Comparison of ENCODE assay signal across 31 cellular contexts in the genomic region with DNA sequence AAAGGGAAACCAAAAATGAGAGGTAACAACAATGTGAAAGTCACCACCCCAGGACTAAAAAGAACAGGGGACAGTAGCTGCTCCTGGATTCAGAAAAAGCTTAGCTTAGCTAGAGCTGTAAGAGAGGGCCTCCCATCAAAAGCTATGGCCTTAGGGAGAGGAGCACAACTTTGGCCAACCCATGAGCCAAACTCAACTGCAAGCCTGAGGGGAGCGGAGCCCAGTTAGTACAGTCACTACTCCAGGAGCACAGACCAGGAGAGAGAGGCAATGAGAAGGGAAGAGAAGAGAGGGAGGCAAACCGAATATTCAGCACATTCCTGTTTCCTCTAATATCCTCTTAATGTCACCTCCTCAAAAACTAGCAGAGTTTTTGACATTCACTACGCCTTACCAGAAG.
"Had no signal": no experiment of that assay in that cellular context is flagged by ENCODE, and none has a peak within 500 bp of the region (broad histone marks: within the 10 kb centered on the region; RNA-seq: fewer than 3 reads in every experiment).

No MANE protein-coding gene starts in this region.

- H3K27me3 Mint-ChIP-seq: activated CD4-positive, alpha-beta memory T cell treated with anti-CD3 and anti-CD28 coated beads, Interleukin-2, amount 10 ng/mL, durations not matched to agents 7 days and 5 days; activated CD4-positive, alpha-beta T cell treated with anti-CD3 and anti-CD28 coated beads for 36 hours; activated CD4-positive, alpha-beta T cell treated with anti-CD3 and anti-CD28 coated beads, Interleukin-2, amount 10 ng/mL, durations not matched to agents 24 days and 14 days; activated naive CD4-positive, alpha-beta T cell treated with anti-CD3 and anti-CD28 coated beads, Interleukin-2, amount 10 ng/mL, durations not matched to agents 7 days and 5 days; activated naive CD8-positive, alpha-beta T cell treated with anti-CD3 and anti-CD28 coated beads, Interleukin-2, amount 10 ng/mL, durations not matched to agents 7 days and 5 days; activated T-cell treated with anti-CD3 and anti-CD28 coated beads, Interleukin-2, amount 50 U/mL, for 24 hours; brain had no signal

- H3K9me3 Mint-ChIP-seq: activated CD4-positive, alpha-beta T cell treated with anti-CD3 and anti-CD28 coated beads, Interleukin-2, amount 10 ng/mL, durations not matched to agents 24 days and 14 days had no signal

- DNase-seq: activated CD4-positive, alpha-beta memory T cell treated with anti-CD3 and anti-CD28 coated beads, Interleukin-2, amount 10 ng/mL, durations not matched to agents 7 days and 5 days; activated CD4-positive, alpha-beta T cell treated with anti-CD3 and anti-CD28 coated beads for 36 hours; activated CD4-positive, alpha-beta T cell treated with anti-CD3 and anti-CD28 coated beads, Interleukin-2, amount 10 ng/mL, durations not matched to agents 24 days and 14 days; activated CD4-positive, CD25-positive, alpha-beta regulatory T cell; activated CD4-positive, CD25-positive, alpha-beta regulatory T cell treated with anti-CD3 and anti-CD28 coated beads, Interleukin-2, amount 50 U/mL, for 72 hours; activated CD8-positive, alpha-beta memory T cell treated with anti-CD3 and anti-CD28 coated beads, Interleukin-2, amount 50 U/mL, for 48 hours; activated gamma-delta T cell; activated naive CD4-positive, alpha-beta T cell; activated naive CD4-positive, alpha-beta T cell treated with anti-CD3 and anti-CD28 coated beads, Interleukin-2, amount 10 ng/mL, durations not matched to agents 7 days and 5 days; activated naive CD8-positive, alpha-beta T cell treated with anti-CD3 and anti-CD28 coated beads, Interleukin-2, amount 10 ng/mL, durations not matched to agents 7 days and 5 days; activated T-cell treated with anti-CD3 and anti-CD28 coated beads for 4 hours; activated T-cell treated with anti-CD3 and anti-CD28 coated beads, Interleukin-2, amount 50 U/mL, for 24 hours; activated T-cell treated with anti-CD3 and anti-CD28 coated beads, Interleukin-2, amount 50 U/mL, for 72 hours; central memory CD4-positive, alpha-beta T cell; cerebellar nuclear complex; colonic mucosa; effector CD8-positive, alpha-beta T cell; esophagus squamous epithelium; foreskin melanocyte; heart right ventricle; T1000; WERI-Rb-1 had no signal

- H3K36me3 ChIP-seq: ascending aorta, breast epithelium, cardiac muscle cell, colonic mucosa, esophagus squamous epithelium, gastroesophageal sphincter, heart right ventricle, WERI-Rb-1 had no signal

- ATAC-seq: activated CD4-positive, alpha-beta T cell treated with anti-CD3 and anti-CD28 coated beads for 36 hours; activated naive CD4-positive, alpha-beta T cell treated with anti-CD3 and anti-CD28 coated beads, Interleukin-2, amount 50 U/mL, for 72 hours; activated T-cell treated with anti-CD3 and anti-CD28 coated beads, Interleukin-2, amount 50 U/mL, for 72 hours; gastroesophageal sphincter; heart right ventricle had no signal

- H3K36me3 Mint-ChIP-seq: activated naive CD4-positive, alpha-beta T cell treated with anti-CD3 and anti-CD28 coated beads, Interleukin-2, amount 10 ng/mL, durations not matched to agents 7 days and 5 days; activated naive CD8-positive, alpha-beta T cell treated with anti-CD3 and anti-CD28 coated beads, Interleukin-2, amount 10 ng/mL, durations not matched to agents 7 days and 5 days; brain had no signal

- H3K27ac Mint-ChIP-seq: activated CD4-positive, alpha-beta memory T cell treated with anti-CD3 and anti-CD28 coated beads, Interleukin-2, amount 10 ng/mL, durations not matched to agents 7 days and 5 days; activated CD4-positive, alpha-beta T cell treated with anti-CD3 and anti-CD28 coated beads for 36 hours; activated CD4-positive, alpha-beta T cell treated with anti-CD3 and anti-CD28 coated beads, Interleukin-2, amount 10 ng/mL, durations not matched to agents 24 days and 14 days; activated naive CD4-positive, alpha-beta T cell treated with anti-CD3 and anti-CD28 coated beads, Interleukin-2, amount 10 ng/mL, durations not matched to agents 7 days and 5 days; activated naive CD4-positive, alpha-beta T cell treated with anti-CD3 and anti-CD28 coated beads, Interleukin-2, amount 50 U/mL, for 72 hours; activated naive CD8-positive, alpha-beta T cell treated with anti-CD3 and anti-CD28 coated beads, Interleukin-2, amount 10 ng/mL, durations not matched to agents 7 days and 5 days; activated T-cell treated with anti-CD3 and anti-CD28 coated beads, Interleukin-2, amount 50 U/mL, for 24 hours; activated T-cell treated with anti-CD3 and anti-CD28 coated beads, Interleukin-2, amount 50 U/mL, for 72 hours; brain; T-helper 2 cell treated with Interferon-gamma antibody and Interleukin-4, amounts not matched to agents 5 μg/mL and 100 μg/mL, for 36 hours had no signal

- H3K4me3 ChIP-seq: ascending aorta, breast epithelium, cardiac muscle cell, colonic mucosa, esophagus squamous epithelium, gastroesophageal sphincter, heart right ventricle, hepatocyte had no signal

- H3K27me3 ChIP-seq: ascending aorta, breast epithelium, cardiac muscle cell, colonic mucosa, gastroesophageal sphincter, heart right ventricle, hepatocyte had no signal

- H3K27ac ChIP-seq: ascending aorta, breast epithelium, cardiac muscle cell, colonic mucosa, epithelial cell of prostate, esophagus squamous epithelium, gastroesophageal sphincter, heart right ventricle, hepatocyte, WERI-Rb-1 had no signal

- H3K4me1 ChIP-seq: ascending aorta, breast epithelium, colonic mucosa, esophagus squamous epithelium, gastroesophageal sphincter had no signal

- H3K4me3 Mint-ChIP-seq: activated CD4-positive, alpha-beta memory T cell treated with anti-CD3 and anti-CD28 coated beads, Interleukin-2, amount 10 ng/mL, durations not matched to agents 7 days and 5 days; activated CD4-positive, alpha-beta T cell treated with anti-CD3 and anti-CD28 coated beads for 36 hours; activated CD4-positive, alpha-beta T cell treated with anti-CD3 and anti-CD28 coated beads, Interleukin-2, amount 10 ng/mL, durations not matched to agents 24 days and 14 days; activated naive CD4-positive, alpha-beta T cell treated with anti-CD3 and anti-CD28 coated beads, Interleukin-2, amount 10 ng/mL, durations not matched to agents 7 days and 5 days; activated naive CD8-positive, alpha-beta T cell treated with anti-CD3 and anti-CD28 coated beads, Interleukin-2, amount 10 ng/mL, durations not matched to agents 7 days and 5 days; activated T-cell treated with anti-CD3 and anti-CD28 coated beads, Interleukin-2, amount 50 U/mL, for 24 hours; activated T-cell treated with anti-CD3 and anti-CD28 coated beads, Interleukin-2, amount 50 U/mL, for 72 hours; brain; T-helper 2 cell treated with Interferon-gamma antibody and Interleukin-4, amounts not matched to agents 5 μg/mL and 100 μg/mL, for 36 hours had no signal

- H3K4me1 Mint-ChIP-seq: activated CD4-positive, alpha-beta memory T cell treated with anti-CD3 and anti-CD28 coated beads, Interleukin-2, amount 10 ng/mL, durations not matched to agents 7 days and 5 days; activated CD4-positive, alpha-beta T cell treated with anti-CD3 and anti-CD28 coated beads for 36 hours; activated CD4-positive, alpha-beta T cell treated with anti-CD3 and anti-CD28 coated beads, Interleukin-2, amount 10 ng/mL, durations not matched to agents 24 days and 14 days; activated naive CD4-positive, alpha-beta T cell treated with anti-CD3 and anti-CD28 coated beads, Interleukin-2, amount 10 ng/mL, durations not matched to agents 7 days and 5 days; activated naive CD8-positive, alpha-beta T cell treated with anti-CD3 and anti-CD28 coated beads, Interleukin-2, amount 10 ng/mL, durations not matched to agents 7 days and 5 days had no signal

- H3K9me3 ChIP-seq: ascending aorta, breast epithelium, colonic mucosa, esophagus squamous epithelium, gastroesophageal sphincter, heart right ventricle had no signal
